ENCODE assay signal across 22 cellular contexts in the genomic region with DNA sequence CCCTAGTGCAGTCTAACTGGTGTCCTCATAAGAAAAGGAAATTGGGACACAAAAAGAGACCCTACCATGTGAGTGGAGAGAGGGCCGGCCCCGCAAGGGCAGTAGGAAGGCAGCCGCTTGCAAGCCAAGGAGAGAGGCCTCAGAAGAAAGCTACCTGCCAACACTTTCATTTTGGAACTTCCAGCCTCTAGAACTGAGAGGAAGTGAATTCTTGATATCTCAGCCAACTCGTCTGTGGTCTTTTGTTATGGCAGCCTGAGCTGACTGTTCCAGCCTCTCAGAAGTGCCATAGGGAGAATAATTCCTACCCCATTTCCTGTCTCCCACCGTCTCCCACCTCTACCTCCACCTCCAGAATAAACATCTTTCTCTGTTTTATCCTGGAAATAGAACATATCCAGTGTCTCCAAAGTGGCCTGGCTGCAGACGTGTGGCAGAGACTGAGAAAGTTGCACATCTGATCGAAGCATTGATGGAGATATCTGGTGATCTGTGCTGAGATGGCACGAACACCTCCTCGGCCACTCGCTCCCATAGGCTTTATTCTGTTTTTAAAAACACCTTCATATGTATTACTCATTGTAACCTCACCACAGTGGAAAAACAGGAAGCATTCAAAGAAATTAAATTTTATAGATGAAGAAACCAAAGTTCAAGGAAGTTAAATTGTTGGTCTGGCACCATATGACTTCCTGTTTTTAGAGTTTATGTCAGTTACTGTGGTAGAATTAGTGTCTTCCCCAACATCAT. TPM values are rescaled to one million over a fixed set of nuclear protein-coding genes. Genes with fewer than 3 reads are reported as not detected.
DNase-seq lines count a peak whose midpoint lies in the region; ATAC-seq lines count a peak whose summit lies in the region.
"Had no signal": no experiment of that assay in that cellular context is flagged by ENCODE, and none has a peak within 500 bp of the region (broad histone marks: within the 10 kb centered on the region; RNA-seq: fewer than 3 reads in every experiment).

No MANE protein-coding gene starts in this region.

- no peaks in the 10 kb centered on the region for H3K36me3 ChIP-seq in CD4-positive, CD25-positive, alpha-beta regulatory T cell (ENCODE audit: control insufficient read depth, insufficient read depth, low read length)
- H3K36me3 ChIP-seq in mucosa of rectum (ENCODE audit: control insufficient read depth in 2 of 2, insufficient read depth in 2 of 2, low read length in 2 of 2) = no peaks in the 10 kb centered on the region
- H3K36me3 ChIP-seq: adrenal gland, heart left ventricle, sigmoid colon, vagina had no signal

- no peaks in the 10 kb centered on the region for H3K9me3 ChIP-seq in CD4-positive, CD25-positive, alpha-beta regulatory T cell (ENCODE audit: control insufficient read depth in 2 of 2, low read length in 2 of 2)
- no peaks in the 10 kb centered on the region for H3K9me3 ChIP-seq in mucosa of rectum (ENCODE audit: control insufficient read depth in 2 of 2, low read length in 2 of 2)
- H3K9me3 ChIP-seq: adrenal gland, heart left ventricle, sigmoid colon, vagina had no signal

- H3K27ac Mint-ChIP-seq in CD4-positive, CD25-positive, alpha-beta regulatory T cell = peak overlapping the region; percentile 82 to 99 (median 84)
- H3K27ac Mint-ChIP-seq in activated CD8-positive, alpha-beta T cell treated with anti-CD3 and anti-CD28 coated beads, Interleukin-2, amount 10 ng/mL, durations not matched to agents 7 days and 5 days = peak overlapping the region; percentile 60
- H3K27ac Mint-ChIP-seq: activated CD4-positive, alpha-beta memory T cell treated with anti-CD3 and anti-CD28 coated beads, Interleukin-2, amount 10 ng/mL, durations not matched to agents 7 days and 5 days; nephron; stimulated activated memory B cell treated with anti-CD40 and anti-IgM and Interleukin-4, amounts not matched to agents 10 μg/mL and 1 μg/mL and 100 μg/mL, for 72 hours had no signal

- ATAC-seq in CD4-positive, CD25-positive, alpha-beta regulatory T cell (ENCODE audit: low read depth in 2 of 2) = peak; percentile 43 to 75
- no peak for ATAC-seq in activated CD8-positive, alpha-beta T cell treated with anti-CD3 and anti-CD28 coated beads, Interleukin-2, amount 10 ng/mL, durations not matched to agents 7 days and 5 days
- ATAC-seq in GM19463 (IDR thresholded peaks at IDR 0.05; ENCODE audit: unreplicated experiment) (no peak), HG03432 (IDR thresholded peaks at IDR 0.05; ENCODE audit: unreplicated experiment) (no peak)
- ATAC-seq: Panc1; stimulated activated memory B cell treated with anti-CD40 and anti-IgM and Interleukin-4, amounts not matched to agents 10 μg/mL and 1 μg/mL and 100 μg/mL, for 72 hours had no signal

- peak overlapping the region in 2 of 4 donors; percentile 44 to 64 for H3K4me3 Mint-ChIP-seq in CD4-positive, CD25-positive, alpha-beta regulatory T cell
- no peak overlapping the region for H3K4me3 Mint-ChIP-seq in activated CD8-positive, alpha-beta T cell treated with anti-CD3 and anti-CD28 coated beads, Interleukin-2, amount 10 ng/mL, durations not matched to agents 7 days and 5 days
- H3K4me3 Mint-ChIP-seq: activated CD4-positive, alpha-beta memory T cell treated with anti-CD3 and anti-CD28 coated beads, Interleukin-2, amount 10 ng/mL, durations not matched to agents 7 days and 5 days; nephron; stimulated activated memory B cell treated with anti-CD40 and anti-IgM and Interleukin-4, amounts not matched to agents 10 μg/mL and 1 μg/mL and 100 μg/mL, for 72 hours had no signal

- CTCF ChIA-PET in activated CD8-positive, alpha-beta T cell treated with anti-CD3 and anti-CD28 coated beads, Interleukin-2, amount 10 ng/mL, durations not matched to agents 7 days and 5 days (lab: Charles Lee) = interaction anchor here (2.8 kb wide), 1 partner anchor 20 kb away, joined by 15 read pairs; no protein-coding TSS in a partner anchor

- no peak overlapping the region for H3K9ac ChIP-seq in mucosa of rectum (ENCODE audit: low read depth in 1 of 2, low read length in 2 of 2)

- H3K4me1 Mint-ChIP-seq in CD4-positive, CD25-positive, alpha-beta regulatory T cell = peaks cover 0 to 23% (median 6%) of the 10 kb centered on the region in 4 donors
- peaks cover 17% of the 10 kb centered on the region for H3K4me1 Mint-ChIP-seq in activated CD8-positive, alpha-beta T cell treated with anti-CD3 and anti-CD28 coated beads, Interleukin-2, amount 10 ng/mL, durations not matched to agents 7 days and 5 days (ENCODE audit: low read depth)
- H3K4me1 Mint-ChIP-seq: activated CD4-positive, alpha-beta memory T cell treated with anti-CD3 and anti-CD28 coated beads, Interleukin-2, amount 10 ng/mL, durations not matched to agents 7 days and 5 days; nephron; stimulated activated memory B cell treated with anti-CD40 and anti-IgM and Interleukin-4, amounts not matched to agents 10 μg/mL and 1 μg/mL and 100 μg/mL, for 72 hours had no signal

- peaks cover 0 to 7% (median 2%) of the 10 kb centered on the region in 7 donors for H3K9me3 Mint-ChIP-seq in CD4-positive, CD25-positive, alpha-beta regulatory T cell
- peaks cover 3% of the 10 kb centered on the region for H3K9me3 Mint-ChIP-seq in activated CD8-positive, alpha-beta T cell treated with anti-CD3 and anti-CD28 coated beads, Interleukin-2, amount 10 ng/mL, durations not matched to agents 7 days and 5 days (ENCODE audit: insufficient read depth)
- H3K9me3 Mint-ChIP-seq: nephron; stimulated activated memory B cell treated with anti-CD40 and anti-IgM and Interleukin-4, amounts not matched to agents 10 μg/mL and 1 μg/mL and 100 μg/mL, for 72 hours had no signal

- H3K4me3 ChIP-seq in CD4-positive, CD25-positive, alpha-beta regulatory T cell (ENCODE audit: low read depth, low read length) = no peak overlapping the region
- peak overlapping the region; percentile 37 to 65 for H3K4me3 ChIP-seq in mucosa of rectum (ENCODE audit: low read length in 2 of 2)
- H3K4me3 ChIP-seq: adrenal gland, sigmoid colon, vagina had no signal

- POLR2A ChIA-PET in activated CD8-positive, alpha-beta T cell treated with anti-CD3 and anti-CD28 coated beads, Interleukin-2, amount 10 ng/mL, durations not matched to agents 7 days and 5 days (lab: Charles Lee) = interaction anchor here (0.8 kb wide), 1 partner anchor 18 kb away, joined by 3 read pairs; no protein-coding TSS in a partner anchor

- peaks cover 4% of the 10 kb centered on the region for H3K27me3 Mint-ChIP-seq in CD4-positive, CD25-positive, alpha-beta regulatory T cell
- no peaks in the 10 kb centered on the region for H3K27me3 Mint-ChIP-seq in activated CD8-positive, alpha-beta T cell treated with anti-CD3 and anti-CD28 coated beads, Interleukin-2, amount 10 ng/mL, durations not matched to agents 7 days and 5 days (ENCODE audit: low read depth)
- H3K27me3 Mint-ChIP-seq: activated CD4-positive, alpha-beta memory T cell treated with anti-CD3 and anti-CD28 coated beads, Interleukin-2, amount 10 ng/mL, durations not matched to agents 7 days and 5 days; stimulated activated memory B cell treated with anti-CD40 and anti-IgM and Interleukin-4, amounts not matched to agents 10 μg/mL and 1 μg/mL and 100 μg/mL, for 72 hours had no signal

- no peaks in the 10 kb centered on the region for H3K36me3 Mint-ChIP-seq in CD4-positive, CD25-positive, alpha-beta regulatory T cell
- H3K36me3 Mint-ChIP-seq in activated CD8-positive, alpha-beta T cell treated with anti-CD3 and anti-CD28 coated beads, Interleukin-2, amount 10 ng/mL, durations not matched to agents 7 days and 5 days (ENCODE audit: low read depth) = peaks cover 3% of the 10 kb centered on the region
- H3K36me3 Mint-ChIP-seq: CD4-positive, alpha-beta memory T cell; stimulated activated memory B cell treated with anti-CD40 and anti-IgM and Interleukin-4, amounts not matched to agents 10 μg/mL and 1 μg/mL and 100 μg/mL, for 72 hours had no signal

- no peaks in the 10 kb centered on the region for H3K27me3 ChIP-seq in CD4-positive, CD25-positive, alpha-beta regulatory T cell (ENCODE audit: control insufficient read depth, insufficient read depth, low read length)
- H3K27me3 ChIP-seq in mucosa of rectum (ENCODE audit: control insufficient read depth in 2 of 2, insufficient read depth in 2 of 2, low read length in 2 of 2) = no peaks in the 10 kb centered on the region
- H3K27me3 ChIP-seq: adrenal gland, sigmoid colon, vagina had no signal

- DNase-seq in CD4-positive, CD25-positive, alpha-beta regulatory T cell = peak in 1 of 3 donors; percentile 15
- DNase-seq in KG1 (lab: John Stamatoyannopoulos, UW) = peak; percentile 13
- no peak for DNase-seq in activated CD8-positive, alpha-beta T cell treated with anti-CD3 and anti-CD28 coated beads, Interleukin-2, amount 10 ng/mL, durations not matched to agents 7 days and 5 days
- no peak for DNase-seq in AG08395 (ENCODE audit: low spot score)
- DNase-seq: activated CD4-positive, alpha-beta memory T cell treated with anti-CD3 and anti-CD28 coated beads, Interleukin-2, amount 10 ng/mL, durations not matched to agents 7 days and 5 days; adrenal gland; CD4-positive, alpha-beta memory T cell; erythroblast; heart left ventricle; kidney glomerular epithelial cell; NCI-H1436; NCI-H510A; sigmoid colon; T1000 had no signal

- H3K27ac ChIP-seq in CD4-positive, CD25-positive, alpha-beta regulatory T cell (ENCODE audit: insufficient read depth, low read length, poor library complexity, severe bottlenecking) = no peak overlapping the region
- H3K27ac ChIP-seq in mucosa of rectum (ENCODE audit: low read depth in 2 of 2, low read length in 2 of 2) = peak overlapping the region; percentile 75 to 78
- H3K27ac ChIP-seq: adrenal gland, sigmoid colon, vagina had no signal

- peaks cover 3% of the 10 kb centered on the region for H3K4me1 ChIP-seq in CD4-positive, CD25-positive, alpha-beta regulatory T cell (ENCODE audit: control insufficient read depth, insufficient read depth, low read length, poor library complexity, severe bottlenecking)
- peaks cover 20 to 21% of the 10 kb centered on the region in 2 donors for H3K4me1 ChIP-seq in mucosa of rectum (ENCODE audit: control insufficient read depth in 2 of 2, insufficient read depth in 2 of 2, low read length in 2 of 2)
- H3K4me1 ChIP-seq: adrenal gland, sigmoid colon, vagina had no signal

RNA-seq across cellular contexts. Expression of a gene that starts 39.5 kb away (rescaled TPM):
- not detected for total RNA-seq in CD4-positive, CD25-positive, alpha-beta regulatory T cell
- not detected for polyA plus RNA-seq in CD4-positive, CD25-positive, alpha-beta regulatory T cell
- total RNA-seq in activated CD8-positive, alpha-beta T cell treated with anti-CD3 and anti-CD28 coated beads, Interleukin-2, amount 10 ng/mL, durations not matched to agents 7 days and 5 days = not detected
- total RNA-seq: activated CD4-positive, alpha-beta memory T cell treated with anti-CD3 and anti-CD28 coated beads, Interleukin-2, amount 10 ng/mL, durations not matched to agents 7 days and 5 days; G401 had no signal
- polyA plus RNA-seq: CD4-positive, alpha-beta memory T cell had no signal

RNA-seq across cellular contexts. Expression of a gene that starts 55.0 kb away (rescaled TPM):
- total RNA-seq in CD4-positive, CD25-positive, alpha-beta regulatory T cell = not detected
- polyA plus RNA-seq in CD4-positive, CD25-positive, alpha-beta regulatory T cell = not detected
- total RNA-seq in activated CD8-positive, alpha-beta T cell treated with anti-CD3 and anti-CD28 coated beads, Interleukin-2, amount 10 ng/mL, durations not matched to agents 7 days and 5 days = not detected
- total RNA-seq: activated CD4-positive, alpha-beta memory T cell treated with anti-CD3 and anti-CD28 coated beads, Interleukin-2, amount 10 ng/mL, durations not matched to agents 7 days and 5 days; CD4-positive, alpha-beta memory T cell; G401; sigmoid colon; vagina had no signal
- polyA plus RNA-seq: CD4-positive, alpha-beta memory T cell; heart left ventricle; sigmoid colon had no signal

Comparison
In these comparisons a context has a peak if more than half of its experiments do, and no peak if none do; other contexts are left out.
1. ATAC-seq: peak in CD4-positive, CD25-positive, alpha-beta regulatory T cell (2 of 2); none in activated CD8-positive, alpha-beta T cell treated with anti-CD3 and anti-CD28 coated beads, Interleukin-2, amount 10 ng/mL, durations not matched to agents 7 days and 5 days (single experiment), GM19463 (single experiment) and HG03432 (single experiment).